ENCODE assay signal across 8 cellular contexts in the genomic region with DNA sequence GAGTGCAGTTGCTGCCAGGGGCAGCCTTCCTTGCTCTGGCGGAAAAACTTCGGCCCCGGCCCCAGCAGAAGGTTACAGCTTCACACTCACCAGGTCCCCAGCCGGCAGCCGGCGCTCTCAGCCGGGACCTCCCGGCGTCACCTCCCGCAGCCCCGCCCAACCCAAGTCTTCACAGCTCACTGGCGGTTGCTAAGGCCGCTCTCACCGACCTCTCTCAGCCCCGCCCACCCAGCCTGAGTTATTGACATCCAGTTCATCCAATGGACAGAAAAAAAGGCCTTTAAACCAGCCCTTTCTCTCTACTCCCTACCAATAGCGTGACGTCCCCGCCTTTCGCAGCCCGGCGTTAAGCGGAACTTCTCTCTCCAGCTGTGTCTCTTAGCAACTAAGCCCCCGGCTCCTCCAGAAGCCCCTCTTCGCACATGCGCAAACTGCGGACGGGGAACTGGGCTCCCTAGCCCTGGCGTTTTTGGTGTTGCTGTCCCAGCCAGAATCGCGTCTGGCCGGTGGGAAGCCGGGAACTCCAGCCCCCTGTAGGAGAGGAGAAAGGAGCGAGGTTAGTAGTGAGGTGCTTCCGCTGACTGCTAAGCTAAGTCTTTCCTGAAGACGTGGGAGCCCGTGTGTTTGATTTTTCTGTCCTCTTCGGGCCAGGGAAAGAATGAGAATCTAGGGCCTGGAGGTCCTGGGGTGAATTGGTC. TPM values are rescaled to one million over a fixed set of nuclear protein-coding genes. Genes with fewer than 3 reads are reported as not detected.
DNase-seq lines count a peak whose midpoint lies in the region; ATAC-seq and TF ChIP-seq lines count a peak whose summit lies in the region.

A gene (plus strand): TSS at position 376 of the 698 bp plus-strand sequence. CDS start 9,189 bp downstream, outside the sequence.

- peak within 1 kb of the TSS; percentile 70 for H3K27ac ChIP-seq in vagina

- DNase-seq in NCI-H2029 (lab: John Stamatoyannopoulos, UW), result peak; percentile 95
- peak; percentile 97 for DNase-seq in T-helper 9 cell
- peak; percentile 100 for DNase-seq in astrocyte of the hippocampus (ENCODE audit: low read depth, low spot score)
- peak; percentile 97 for DNase-seq in hepatic stellate cell (ENCODE audit: low spot score)
- peak; percentile 100 for DNase-seq in putamen (ENCODE audit: low spot score)
- peak; percentile 98 to 99 for DNase-seq in vagina (ENCODE audit: extremely low spot score in 2 of 2)

- TF ChIP-seq POLR2A in vagina (IDR thresholded peaks at IDR 0.05), result no peak

- peak in 1 of 3 experiments; percentile 41 for TF ChIP-seq CTCF in vagina (IDR thresholded peaks at IDR 0.05)

- H3K4me1 ChIP-seq in vagina, result peaks cover 16% of the 10 kb centered on the region

- ATAC-seq in GM18508 (IDR thresholded peaks at IDR 0.05; ENCODE audit: insufficient read depth, unreplicated experiment), result peak; percentile 100
- ATAC-seq in HG03025 (IDR thresholded peaks at IDR 0.05; ENCODE audit: low FRiP score, unreplicated experiment), result peak; percentile 100

- no peaks in the 10 kb centered on the region for H3K9me3 ChIP-seq in vagina

- H3K27me3 ChIP-seq in vagina, result no peaks in the 10 kb centered on the region

- intact Hi-C loops in vagina (cut with DNase I), result loop anchor here (10.0 kb wide), 1 partner anchor 192 kb away; a partner anchor contains a TSS

- H3K36me3 ChIP-seq in vagina, result no peaks in the 10 kb centered on the region

- peak within 1 kb of the TSS; percentile 72 to 74 for H3K4me3 ChIP-seq in vagina

RNA-seq across cellular contexts. Expression of the gene that starts here (rescaled TPM):
- 2.2 TPM for total RNA-seq in vagina

Comparison
In these comparisons a context has a peak if more than half of its experiments do, and no peak if none do; other contexts are left out.
1. Peak in every context shown above with its lines: DNase-seq, ATAC-seq, H3K4me3 ChIP-seq and H3K27ac ChIP-seq.